27 cellular contexts compared by ENCODE assay signal in genomic region chr20:11221046-11221445, GRCh38.
"Had no signal": no experiment of that assay in that cellular context is flagged by ENCODE, and none has a peak within 500 bp of the region (broad histone marks: within the 10 kb centered on the region; RNA-seq: fewer than 3 reads in every experiment).

No MANE protein-coding gene starts in this region.

- H3K27me3 Mint-ChIP-seq: activated CD4-positive, alpha-beta T cell treated with anti-CD3 and anti-CD28 coated beads, Interleukin-2, amount 10 ng/mL, durations not matched to agents 24 days and 14 days; activated CD8-positive, alpha-beta memory T cell treated with anti-CD3 and anti-CD28 coated beads, Interleukin-2, amount 10 ng/mL, durations not matched to agents 7 days and 5 days; activated naive CD8-positive, alpha-beta T cell treated with anti-CD3 and anti-CD28 coated beads, Interleukin-2, amount 50 U/mL, for 24 hours; activated T-cell treated with anti-CD3 and anti-CD28 coated beads, Interleukin-2, amount 50 U/mL, for 24 hours had no signal

- H3K4me3 ChIP-seq: ascending aorta, body of pancreas, SJSA1 had no signal

- H3K27ac ChIP-seq: ascending aorta, body of pancreas, SJSA1 had no signal

- ATAC-seq: activated CD8-positive, alpha-beta memory T cell treated with anti-CD3 and anti-CD28 coated beads, Interleukin-2, amount 10 ng/mL, durations not matched to agents 7 days and 5 days; activated naive CD4-positive, alpha-beta T cell treated with anti-CD3 and anti-CD28 coated beads, Interleukin-2, amount 50 U/mL, for 72 hours; activated naive CD8-positive, alpha-beta T cell treated with anti-CD3 and anti-CD28 coated beads, Interleukin-2, amount 50 U/mL, for 24 hours; body of pancreas; PC-3; WTC11 had no signal

- H3K36me3 ChIP-seq: ascending aorta, SJSA1 had no signal

- DNase-seq: activated CD4-positive, alpha-beta T cell treated with anti-CD3 and anti-CD28 coated beads for 1 hour; activated CD4-positive, alpha-beta T cell treated with anti-CD3 and anti-CD28 coated beads, Interleukin-2, amount 10 ng/mL, durations not matched to agents 24 days and 14 days; activated CD4-positive, alpha-beta T cell treated with anti-CD3 and anti-CD28 coated beads, Interleukin-2, amount 50 U/mL, for 48 hours; activated CD8-positive, alpha-beta memory T cell treated with anti-CD3 and anti-CD28 coated beads, Interleukin-2, amount 10 ng/mL, durations not matched to agents 7 days and 5 days; activated effector memory CD4-positive, alpha-beta T cell treated with Interleukin-2 at 50 U/mL for 16 hours; activated naive CD4-positive, alpha-beta T cell; activated naive CD8-positive, alpha-beta T cell treated with anti-CD3 and anti-CD28 coated beads, Interleukin-2, amount 50 U/mL, for 24 hours; activated T-cell treated with anti-CD3 and anti-CD28 coated beads, Interleukin-2, amount 50 U/mL, for 24 hours; amniotic stem cell; body of pancreas; IMR-90; KBM-7; NCI-H1048; NCI-H1417; NCI-H1694 treated with DMSO at 0.1 percent for 48 hours; NCI-H2029 treated with DMSO at 0.1 percent for 48 hours; NCI-H345; NCI-H524; PC-3; SHP77; T-helper 9 cell had no signal

- H3K27me3 ChIP-seq: ascending aorta, body of pancreas, SJSA1 had no signal

- H3K9me3 ChIP-seq: ascending aorta, body of pancreas, SJSA1 had no signal

- H3K27ac Mint-ChIP-seq: activated CD4-positive, alpha-beta T cell treated with anti-CD3 and anti-CD28 coated beads, Interleukin-2, amount 10 ng/mL, durations not matched to agents 24 days and 14 days; activated CD8-positive, alpha-beta memory T cell treated with anti-CD3 and anti-CD28 coated beads, Interleukin-2, amount 10 ng/mL, durations not matched to agents 7 days and 5 days; activated naive CD4-positive, alpha-beta T cell treated with anti-CD3 and anti-CD28 coated beads, Interleukin-2, amount 50 U/mL, for 72 hours; activated naive CD8-positive, alpha-beta T cell treated with anti-CD3 and anti-CD28 coated beads, Interleukin-2, amount 50 U/mL, for 24 hours; activated T-cell treated with anti-CD3 and anti-CD28 coated beads, Interleukin-2, amount 50 U/mL, for 24 hours; activated T-helper 1 cell treated with anti-CD3 and anti-CD28 coated beads, Interleukin-12 subunit alpha, Interleukin-12 subunit beta, Interleukin-2, Interleukin-4 antibody, amounts not matched to agents 30 ng/mL and 10 ng/mL and 1 ng/mL, durations not matched to agents 14 hours and 24 hours and 36 hours; T-helper 1 cell treated with Interleukin-12 subunit alpha and Interleukin-12 subunit beta and Interleukin-4 antibody, amounts not matched to agents 30 μg/mL and 1 μg/mL, for 36 hours; WTC11 had no signal

- H3K4me3 Mint-ChIP-seq: activated CD4-positive, alpha-beta T cell treated with anti-CD3 and anti-CD28 coated beads, Interleukin-2, amount 10 ng/mL, durations not matched to agents 24 days and 14 days; activated CD8-positive, alpha-beta memory T cell treated with anti-CD3 and anti-CD28 coated beads, Interleukin-2, amount 10 ng/mL, durations not matched to agents 7 days and 5 days; activated naive CD8-positive, alpha-beta T cell treated with anti-CD3 and anti-CD28 coated beads, Interleukin-2, amount 50 U/mL, for 24 hours; activated T-cell treated with anti-CD3 and anti-CD28 coated beads, Interleukin-2, amount 50 U/mL, for 24 hours; activated T-helper 1 cell treated with anti-CD3 and anti-CD28 coated beads, Interleukin-12 subunit alpha, Interleukin-12 subunit beta, Interleukin-2, Interleukin-4 antibody, amounts not matched to agents 30 ng/mL and 10 ng/mL and 1 ng/mL, durations not matched to agents 14 hours and 24 hours and 36 hours; T-helper 1 cell treated with Interleukin-12 subunit alpha and Interleukin-12 subunit beta and Interleukin-4 antibody, amounts not matched to agents 30 μg/mL and 1 μg/mL, for 36 hours; WTC11 had no signal

- H3K9me3 Mint-ChIP-seq: activated CD4-positive, alpha-beta T cell treated with anti-CD3 and anti-CD28 coated beads, Interleukin-2, amount 10 ng/mL, durations not matched to agents 24 days and 14 days; activated naive CD8-positive, alpha-beta T cell treated with anti-CD3 and anti-CD28 coated beads, Interleukin-2, amount 50 U/mL, for 24 hours; activated T-cell treated with anti-CD3 and anti-CD28 coated beads, Interleukin-2, amount 50 U/mL, for 24 hours; activated T-helper 1 cell treated with anti-CD3 and anti-CD28 coated beads, Interleukin-12 subunit alpha, Interleukin-12 subunit beta, Interleukin-2, Interleukin-4 antibody, amounts not matched to agents 30 ng/mL and 10 ng/mL and 1 ng/mL, durations not matched to agents 14 hours and 24 hours and 36 hours; T-helper 1 cell treated with Interleukin-12 subunit alpha and Interleukin-12 subunit beta and Interleukin-4 antibody, amounts not matched to agents 30 μg/mL and 1 μg/mL, for 36 hours; WTC11 had no signal

- H3K36me3 Mint-ChIP-seq: activated CD8-positive, alpha-beta memory T cell treated with anti-CD3 and anti-CD28 coated beads, Interleukin-2, amount 10 ng/mL, durations not matched to agents 7 days and 5 days; activated naive CD4-positive, alpha-beta T cell treated with anti-CD3 and anti-CD28 coated beads, Interleukin-2, amount 50 U/mL, for 72 hours; WTC11 had no signal

- H3K4me1 Mint-ChIP-seq: activated CD4-positive, alpha-beta T cell treated with anti-CD3 and anti-CD28 coated beads, Interleukin-2, amount 10 ng/mL, durations not matched to agents 24 days and 14 days; activated CD8-positive, alpha-beta memory T cell treated with anti-CD3 and anti-CD28 coated beads, Interleukin-2, amount 10 ng/mL, durations not matched to agents 7 days and 5 days; activated naive CD8-positive, alpha-beta T cell treated with anti-CD3 and anti-CD28 coated beads, Interleukin-2, amount 50 U/mL, for 24 hours; WTC11 had no signal
